Comparison of ENCODE assay signal across 24 cellular contexts in the genomic region with DNA sequence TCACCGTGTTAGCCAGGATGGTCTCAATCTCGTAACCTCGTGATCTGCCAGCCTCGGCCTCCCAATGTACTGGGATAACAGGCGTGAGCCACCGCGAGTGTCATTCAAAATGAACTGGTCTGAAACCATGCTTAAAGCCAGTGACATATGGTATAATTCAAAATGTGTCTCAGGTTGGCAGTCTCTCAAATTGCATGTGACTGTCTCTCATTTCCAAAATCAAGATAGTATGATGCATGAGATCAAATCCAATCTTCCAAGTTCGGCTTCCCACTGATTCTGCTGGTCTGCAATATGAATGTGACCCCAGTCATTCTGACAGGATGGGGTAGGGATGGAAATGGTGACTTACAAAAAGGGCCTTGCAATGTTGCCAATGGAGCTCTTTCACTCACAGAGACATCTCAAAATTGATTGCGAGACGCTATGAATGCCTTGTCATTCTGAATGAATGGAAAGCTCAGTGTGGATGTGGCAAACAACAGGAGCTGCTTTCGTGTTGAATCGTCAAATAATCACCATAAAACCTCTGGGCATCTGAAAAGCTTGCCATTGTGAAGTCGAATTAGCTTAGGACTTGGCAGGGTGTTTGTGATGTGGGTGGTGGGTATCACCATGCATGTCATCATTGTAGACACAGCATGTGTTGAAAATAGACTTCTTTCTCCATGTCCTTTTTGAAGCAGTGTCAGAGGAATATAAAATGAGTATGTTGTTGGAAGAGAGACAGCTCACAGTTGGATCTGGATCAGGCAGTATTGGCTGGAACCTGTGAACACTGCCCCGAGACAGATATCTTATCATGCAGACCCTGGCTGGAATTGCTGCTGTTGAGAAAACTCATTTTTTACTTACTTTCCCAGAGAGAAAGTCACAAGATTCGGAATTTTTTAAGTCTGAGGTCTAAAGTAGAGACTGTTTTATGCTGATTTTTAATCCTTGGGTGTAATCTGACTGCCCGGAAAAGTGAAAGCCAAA. TPM values are rescaled to one million over a fixed set of nuclear protein-coding genes. Genes with fewer than 3 reads are reported as not detected.
"Had no signal": no experiment of that assay in that cellular context is flagged by ENCODE, and none has a peak within 500 bp of the region (broad histone marks: within the 10 kb centered on the region; RNA-seq: fewer than 3 reads in every experiment).

No MANE protein-coding gene starts in this region.

- H3K9me3 ChIP-seq: breast epithelium, esophagus muscularis mucosa, tibial artery had no signal

- H3K27ac ChIP-seq: breast epithelium, esophagus muscularis mucosa, tibial artery had no signal

- H3K4me1 Mint-ChIP-seq: activated naive CD4-positive, alpha-beta T cell treated with anti-CD3 and anti-CD28 coated beads, Interleukin-2, amount 10 ng/mL, durations not matched to agents 7 days and 5 days had no signal

- H3K27ac Mint-ChIP-seq: activated naive CD4-positive, alpha-beta T cell treated with anti-CD3 and anti-CD28 coated beads, Interleukin-2, amount 10 ng/mL, durations not matched to agents 7 days and 5 days; natural killer cell treated with Interleukin-12 subunit alpha and Interleukin-12 subunit beta and Interleukin-15 and Interleukin-18, amount 100 ng/mL, for 72 hours; T-helper 1 cell treated with Interleukin-12 subunit alpha and Interleukin-12 subunit beta and Interleukin-4 antibody, amounts not matched to agents 30 μg/mL and 1 μg/mL, for 36 hours had no signal

- H3K4me1 ChIP-seq: breast epithelium, tibial artery had no signal

- H3K36me3 Mint-ChIP-seq: activated naive CD4-positive, alpha-beta T cell treated with anti-CD3 and anti-CD28 coated beads, Interleukin-2, amount 10 ng/mL, durations not matched to agents 7 days and 5 days; mesothelial cell of epicardium; natural killer cell treated with Interleukin-12 subunit alpha and Interleukin-12 subunit beta and Interleukin-15 and Interleukin-18, amount 100 ng/mL, for 72 hours had no signal

- ATAC-seq: natural killer cell treated with Interleukin-12 subunit alpha and Interleukin-12 subunit beta and Interleukin-15 and Interleukin-18, amount 100 ng/mL, for 72 hours; stimulated activated naive CD8-positive, alpha-beta T cell treated with anti-CD3 and anti-CD28 coated beads, Interleukin-15, Interleukin-2, amounts not matched to agents 100 U/mL and 50 U/mL, for 24 hours had no signal

- H3K4me3 ChIP-seq: breast epithelium, esophagus muscularis mucosa, tibial artery had no signal

- H3K27me3 Mint-ChIP-seq: activated naive CD4-positive, alpha-beta T cell treated with anti-CD3 and anti-CD28 coated beads, Interleukin-2, amount 10 ng/mL, durations not matched to agents 7 days and 5 days had no signal

- H3K9me3 Mint-ChIP-seq: activated naive CD4-positive, alpha-beta T cell treated with anti-CD3 and anti-CD28 coated beads, Interleukin-2, amount 10 ng/mL, durations not matched to agents 7 days and 5 days; natural killer cell treated with Interleukin-12 subunit alpha and Interleukin-12 subunit beta and Interleukin-15 and Interleukin-18, amount 100 ng/mL, for 72 hours; T-helper 1 cell treated with Interleukin-12 subunit alpha and Interleukin-12 subunit beta and Interleukin-4 antibody, amounts not matched to agents 30 μg/mL and 1 μg/mL, for 36 hours had no signal

- H3K27me3 ChIP-seq: breast epithelium, esophagus muscularis mucosa, tibial artery had no signal

- H3K4me3 Mint-ChIP-seq: activated naive CD4-positive, alpha-beta T cell treated with anti-CD3 and anti-CD28 coated beads, Interleukin-2, amount 10 ng/mL, durations not matched to agents 7 days and 5 days; mesothelial cell of epicardium; natural killer cell treated with Interleukin-12 subunit alpha and Interleukin-12 subunit beta and Interleukin-15 and Interleukin-18, amount 100 ng/mL, for 72 hours; T-helper 1 cell treated with Interleukin-12 subunit alpha and Interleukin-12 subunit beta and Interleukin-4 antibody, amounts not matched to agents 30 μg/mL and 1 μg/mL, for 36 hours had no signal

- DNase-seq: activated CD4-positive, alpha-beta T cell treated with anti-CD3 and anti-CD28 coated beads for 1 hour; activated CD8-positive, alpha-beta memory T cell treated with anti-CD3 and anti-CD28 coated beads for 24 hours; activated CD8-positive, alpha-beta memory T cell treated with anti-CD3 and anti-CD28 coated beads, Interleukin-2, amount 50 U/mL, for 48 hours; activated effector memory CD4-positive, alpha-beta T cell treated with Interleukin-2 at 50 U/mL for 16 hours; activated naive CD4-positive, alpha-beta T cell treated with anti-CD3 and anti-CD28 coated beads, Interleukin-2, amount 10 ng/mL, durations not matched to agents 7 days and 5 days; activated T-cell treated with anti-CD3 and anti-CD28 coated beads, Interleukin-2, amount 50 U/mL, for 48 hours; aorta; dermis blood vessel endothelial cell; effector memory CD4-positive, alpha-beta T cell; left cardiac atrium; nucleus accumbens; posterior cingulate gyrus; stimulated activated naive CD8-positive, alpha-beta T cell treated with anti-CD3 and anti-CD28 coated beads, Interleukin-15, Interleukin-2, amounts not matched to agents 100 U/mL and 50 U/mL, for 24 hours; substantia nigra; tibial artery had no signal

- H3K36me3 ChIP-seq: breast epithelium, esophagus muscularis mucosa, tibial artery had no signal

RNA-seq across cellular contexts. Expression of gene SLN, which starts 12.2 kb away (rescaled TPM):
- total RNA-seq: breast epithelium; chondrocyte; dermis blood vessel endothelial cell; endothelial cell of umbilical vein; fibroblast of villous mesenchyme; glomerular endothelial cell; mesothelial cell of epicardium; natural killer cell treated with Interleukin-12 subunit alpha and Interleukin-12 subunit beta and Interleukin-15 and Interleukin-18, amount 100 ng/mL, for 72 hours had no signal
- polyA plus RNA-seq: aorta had no signal
